In genomic region chr12:95544756-95545155, GRCh38 we compare ENCODE assay signal across 2 cellular contexts.
TF ChIP-seq lines count a peak whose summit lies in the region.

No MANE protein-coding gene starts in this region.

TF ChIP-seq in GM23338, 12 proteins besides CTCF, POLR2A, EP300 and RAD21:
- no peak for TF ChIP-seq ZNF462 (CRISPR knock-in tag; IDR thresholded peaks at IDR 0.05)

TF ChIP-seq in IMR-90, 13 proteins besides CTCF, POLR2A, EP300 and RAD21:
- no peak for TF ChIP-seq MXI1 (IDR thresholded peaks at IDR 0.05; ENCODE audit: borderline replicate concordance, low read depth, low read length)
